22 cellular contexts compared by ENCODE assay signal in the genomic region with DNA sequence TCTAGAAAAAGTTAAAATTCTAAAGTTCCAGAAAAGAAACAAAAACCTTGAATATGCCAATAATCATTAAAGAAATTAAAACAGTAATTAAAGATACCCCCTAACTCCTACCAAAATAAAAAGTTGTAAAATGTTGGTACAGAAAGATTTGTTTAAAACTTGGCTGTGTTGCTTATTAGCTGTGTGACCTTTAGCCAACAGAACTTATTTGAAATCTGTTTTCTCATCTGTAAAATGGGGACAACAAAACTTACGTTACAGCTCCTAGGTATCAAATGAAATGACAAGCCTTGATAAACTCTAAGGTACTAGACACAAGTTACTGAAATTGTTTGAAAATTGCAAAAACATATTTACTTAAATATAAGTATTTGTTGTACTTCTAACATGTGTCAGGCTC.
DNase-seq lines count a peak whose midpoint lies in the region; ATAC-seq, FAIRE-seq and TF ChIP-seq lines count a peak whose summit lies in the region.
"Had no signal": no experiment of that assay in that cellular context is flagged by ENCODE, and none has a peak within 500 bp of the region (broad histone marks: within the 10 kb centered on the region; RNA-seq: fewer than 3 reads in every experiment).

No MANE protein-coding gene starts in this region.

- intact Hi-C loops in activated CD8-positive, alpha-beta T cell treated with anti-CD3 and anti-CD28 coated beads for 36 hours (cut with micrococcal nuclease), result no loop called here
- intact Hi-C loops in CD4-positive, alpha-beta memory T cell (cut with micrococcal nuclease), result loop anchor here (1.0 kb wide), 1 partner anchor 44 kb away; no protein-coding TSS in a partner anchor

- H3K4me3 ChIP-seq in CD4-positive, alpha-beta memory T cell (ENCODE audit: low read length in 2 of 2), result no peak overlapping the region
- H3K4me3 ChIP-seq in small intestine (ENCODE audit: low read depth in 1 of 2, low read length in 2 of 2), result no peak overlapping the region
- H3K4me3 ChIP-seq: GM23338, HAP-1 had no signal

- H3K9me3 Mint-ChIP-seq in activated CD8-positive, alpha-beta T cell treated with anti-CD3 and anti-CD28 coated beads for 36 hours, result no peaks in the 10 kb centered on the region
- no peaks in the 10 kb centered on the region for H3K9me3 Mint-ChIP-seq in activated CD8-positive, alpha-beta T cell treated with anti-CD3 and anti-CD28 coated beads, Interleukin-2, amount 10 ng/mL, durations not matched to agents 7 days and 5 days (ENCODE audit: insufficient read depth)
- no peaks in the 10 kb centered on the region for H3K9me3 Mint-ChIP-seq in CD4-positive, alpha-beta memory T cell
- H3K9me3 Mint-ChIP-seq: GM23338 had no signal

- H3K27ac Mint-ChIP-seq in activated CD8-positive, alpha-beta T cell treated with anti-CD3 and anti-CD28 coated beads for 36 hours, result peak overlapping the region; percentile 63
- no peak overlapping the region for H3K27ac Mint-ChIP-seq in activated CD8-positive, alpha-beta T cell treated with anti-CD3 and anti-CD28 coated beads, Interleukin-2, amount 10 ng/mL, durations not matched to agents 7 days and 5 days
- peak overlapping the region in 4 of 7 donors; percentile 36 to 82 (median 52) for H3K27ac Mint-ChIP-seq in CD4-positive, alpha-beta memory T cell
- peak overlapping the region; percentile 89 for H3K27ac Mint-ChIP-seq in T-helper 17 cell
- H3K27ac Mint-ChIP-seq: GM23338 had no signal

- H3K27ac ChIP-seq in CD4-positive, alpha-beta memory T cell (ENCODE audit: low read depth, low read length), result no peak overlapping the region
- no peak overlapping the region for H3K27ac ChIP-seq in small intestine (ENCODE audit: low read depth in 1 of 2, low read length in 1 of 2)
- H3K27ac ChIP-seq: C4-2B, KMS-11 had no signal

- WGBS in small intestine, 3 donors, result 87 to 98% (median 97%) methylated on average over 1 of the region's 1 CpG

- FAIRE-seq in islet of Langerhans (lab: Jason Lieb, UNC), result peak; percentile 55
- FAIRE-seq in small intestine (lab: Jason Lieb, UNC), result no peak

- no peak overlapping the region for H3K4me3 Mint-ChIP-seq in activated CD8-positive, alpha-beta T cell treated with anti-CD3 and anti-CD28 coated beads for 36 hours
- no peak overlapping the region for H3K4me3 Mint-ChIP-seq in activated CD8-positive, alpha-beta T cell treated with anti-CD3 and anti-CD28 coated beads, Interleukin-2, amount 10 ng/mL, durations not matched to agents 7 days and 5 days
- no peak overlapping the region for H3K4me3 Mint-ChIP-seq in CD4-positive, alpha-beta memory T cell
- no peak overlapping the region for H3K4me3 Mint-ChIP-seq in T-helper 17 cell
- H3K4me3 Mint-ChIP-seq: GM23338 had no signal

- H3K27me3 Mint-ChIP-seq in activated CD8-positive, alpha-beta T cell treated with anti-CD3 and anti-CD28 coated beads for 36 hours, result no peaks in the 10 kb centered on the region
- no peaks in the 10 kb centered on the region for H3K27me3 Mint-ChIP-seq in activated CD8-positive, alpha-beta T cell treated with anti-CD3 and anti-CD28 coated beads, Interleukin-2, amount 10 ng/mL, durations not matched to agents 7 days and 5 days (ENCODE audit: low read depth)
- no peaks in the 10 kb centered on the region for H3K27me3 Mint-ChIP-seq in CD4-positive, alpha-beta memory T cell
- no peaks in the 10 kb centered on the region for H3K27me3 Mint-ChIP-seq in T-helper 17 cell

- CTCF ChIA-PET in activated CD8-positive, alpha-beta T cell treated with anti-CD3 and anti-CD28 coated beads for 36 hours (lab: Charles Lee), result interaction anchor here (0.7 to 1.4 kb wide), 4 partner anchors 16 to 250 kb away, joined by 3 to 4 read pairs (median 3); no protein-coding TSS in a partner anchor
- CTCF ChIA-PET in activated CD8-positive, alpha-beta T cell treated with anti-CD3 and anti-CD28 coated beads, Interleukin-2, amount 10 ng/mL, durations not matched to agents 7 days and 5 days (lab: Charles Lee), result interaction anchor here (1.0 to 3.1 kb wide), 4 partner anchors 8 to 251 kb away, joined by 3 to 10 read pairs (median 3); no protein-coding TSS in a partner anchor
- CTCF ChIA-PET in CD4-positive, alpha-beta memory T cell (lab: Charles Lee; ENCODE audit: partially characterized antibody), result interaction anchor here (1.0 to 1.2 kb wide), 3 partner anchors 51 to 251 kb away, joined by 3 read pairs; partner anchors contain the start of gene CDK17

- H3K4me1 ChIP-seq in CD4-positive, alpha-beta memory T cell (ENCODE audit: insufficient read depth, low read length), result no peaks in the 10 kb centered on the region
- no peaks in the 10 kb centered on the region for H3K4me1 ChIP-seq in small intestine (ENCODE audit: control insufficient read depth in 2 of 2, insufficient read depth in 1 of 2, low read depth in 1 of 2, low read length in 1 of 2)
- H3K4me1 ChIP-seq: HAP-1 had no signal

- no peak for ATAC-seq in activated CD8-positive, alpha-beta T cell treated with anti-CD3 and anti-CD28 coated beads for 36 hours
- ATAC-seq in activated CD8-positive, alpha-beta T cell treated with anti-CD3 and anti-CD28 coated beads, Interleukin-2, amount 10 ng/mL, durations not matched to agents 7 days and 5 days, result no peak
- ATAC-seq in T-helper 17 cell (no peak), GM21526 (IDR thresholded peaks at IDR 0.05; ENCODE audit: low FRiP score, unreplicated experiment) (no peak)
- ATAC-seq: GM23338 had no signal

- H3K36me3 ChIP-seq in CD4-positive, alpha-beta memory T cell (ENCODE audit: insufficient read depth, low read length), result peaks cover 12% of the 10 kb centered on the region
- H3K36me3 ChIP-seq in small intestine (ENCODE audit: control insufficient read depth in 2 of 2, insufficient read depth in 2 of 2, low read length in 2 of 2), result peaks cover 0 to 4% of the 10 kb centered on the region in 2 donors

- POLR2A ChIA-PET in activated CD8-positive, alpha-beta T cell treated with anti-CD3 and anti-CD28 coated beads for 36 hours (lab: Charles Lee), result interaction anchor here (1.5 to 2.4 kb wide), 2 partner anchors 10 to 134 kb away, joined by 3 to 6 read pairs; partner anchors contain the start of gene CDK17
- POLR2A ChIA-PET in activated CD8-positive, alpha-beta T cell treated with anti-CD3 and anti-CD28 coated beads, Interleukin-2, amount 10 ng/mL, durations not matched to agents 7 days and 5 days (lab: Charles Lee), result interaction anchor here (0.6 to 1.0 kb wide), 2 partner anchors 112 to 134 kb away, joined by 3 to 5 read pairs; partner anchors contain the start of gene CDK17
- POLR2A ChIA-PET in CD4-positive, alpha-beta memory T cell (lab: Charles Lee; ENCODE audit: partially characterized antibody), result interaction anchor here (2.6 kb wide), 1 partner anchor 134 kb away, joined by 15 read pairs; the partner anchor contains the start of gene CDK17

- no peaks in the 10 kb centered on the region for H3K9me3 ChIP-seq in CD4-positive, alpha-beta memory T cell (ENCODE audit: control insufficient read depth in 1 of 2, low read length in 2 of 2)
- H3K9me3 ChIP-seq in T-helper 17 cell (ENCODE audit: control insufficient read depth, low read length, poor library complexity, severe bottlenecking), result no peaks in the 10 kb centered on the region
- H3K9me3 ChIP-seq in small intestine (ENCODE audit: control insufficient read depth, low read depth), result no peaks in the 10 kb centered on the region
- H3K9me3 ChIP-seq: HAP-1 had no signal

- H3K36me3 Mint-ChIP-seq in activated CD8-positive, alpha-beta T cell treated with anti-CD3 and anti-CD28 coated beads for 36 hours (ENCODE audit: low read depth), result peaks cover 39% of the 10 kb centered on the region
- peaks cover 63% of the 10 kb centered on the region for H3K36me3 Mint-ChIP-seq in activated CD8-positive, alpha-beta T cell treated with anti-CD3 and anti-CD28 coated beads, Interleukin-2, amount 10 ng/mL, durations not matched to agents 7 days and 5 days (ENCODE audit: low read depth)
- peaks cover 45 to 82% of the 10 kb centered on the region in 2 donors for H3K36me3 Mint-ChIP-seq in CD4-positive, alpha-beta memory T cell
- peaks cover 9% of the 10 kb centered on the region for H3K36me3 Mint-ChIP-seq in T-helper 17 cell (ENCODE audit: low read depth)

- no peak for DNase-seq in activated CD8-positive, alpha-beta T cell treated with anti-CD3 and anti-CD28 coated beads for 36 hours
- DNase-seq in activated CD8-positive, alpha-beta T cell treated with anti-CD3 and anti-CD28 coated beads, Interleukin-2, amount 10 ng/mL, durations not matched to agents 7 days and 5 days, result no peak
- no peak for DNase-seq in CD4-positive, alpha-beta memory T cell
- no peak for DNase-seq in T-helper 17 cell
- no peak for DNase-seq in small intestine
- DNase-seq in SKM-1 (lab: John Stamatoyannopoulos, UW; ENCODE audit: unreplicated experiment), result no peak
- DNase-seq: 8988T, COR-L47, DMS79, NCI-H1105 treated with DMSO at 0.1 percent for 48 hours, NCI-H1694, NCI-H2081 treated with DMSO at 0.1 percent for 48 hours, NCI-H446, NCI-H526 treated with DMSO at 0.1 percent for 48 hours, OCI-M1, SHP77 had no signal

- TF ChIP-seq CTCF in activated CD8-positive, alpha-beta T cell treated with anti-CD3 and anti-CD28 coated beads for 36 hours (IDR thresholded peaks at IDR 0.05), result no peak

- peaks cover 9% of the 10 kb centered on the region for H3K4me1 Mint-ChIP-seq in activated CD8-positive, alpha-beta T cell treated with anti-CD3 and anti-CD28 coated beads for 36 hours (ENCODE audit: low read depth)
- no peaks in the 10 kb centered on the region for H3K4me1 Mint-ChIP-seq in activated CD8-positive, alpha-beta T cell treated with anti-CD3 and anti-CD28 coated beads, Interleukin-2, amount 10 ng/mL, durations not matched to agents 7 days and 5 days (ENCODE audit: low read depth)
- H3K4me1 Mint-ChIP-seq in CD4-positive, alpha-beta memory T cell, result peaks cover 23 to 50% (median 27%) of the 10 kb centered on the region in 4 donors
- H3K4me1 Mint-ChIP-seq in T-helper 17 cell, result peaks cover 17% of the 10 kb centered on the region
- H3K4me1 Mint-ChIP-seq: GM23338 had no signal

- H3K27me3 ChIP-seq in CD4-positive, alpha-beta memory T cell (ENCODE audit: insufficient read depth, low read length), result no peaks in the 10 kb centered on the region
- no peaks in the 10 kb centered on the region for H3K27me3 ChIP-seq in small intestine (ENCODE audit: control insufficient read depth in 2 of 2, insufficient read depth in 2 of 2, low read length in 2 of 2)
